ENCODE assay signal across 8 cellular contexts in the genomic region with DNA sequence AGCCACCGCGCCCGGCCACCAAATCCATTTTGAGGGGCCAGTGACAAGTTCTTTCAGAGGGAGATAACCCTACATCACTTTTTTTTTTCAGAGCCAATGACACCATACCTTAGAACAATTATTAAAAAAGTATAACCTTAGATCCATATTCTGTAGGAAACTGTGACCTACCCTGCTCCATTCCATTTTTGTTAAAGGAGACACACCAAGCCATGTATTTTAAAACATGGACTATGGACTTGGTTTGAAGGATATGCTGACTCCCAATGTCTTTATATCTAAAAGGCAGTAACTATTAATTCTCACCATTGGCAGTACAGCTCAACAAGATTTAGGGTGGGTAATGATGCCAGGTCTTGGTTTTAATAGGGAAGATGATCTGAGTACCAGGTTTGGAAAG. TPM values are rescaled to one million over a fixed set of nuclear protein-coding genes. Genes with fewer than 3 reads are reported as not detected.
DNase-seq lines count a peak whose midpoint lies in the region; ATAC-seq and TF ChIP-seq lines count a peak whose summit lies in the region.

No MANE protein-coding gene starts in this region.

- H4K20me1 ChIP-seq in OCI-LY7 (ENCODE audit: insufficient read depth, low read length) (no peaks in the 10 kb centered on the region), osteoblast (ENCODE audit: insufficient read depth, low read length) (peaks cover 12% of the 10 kb centered on the region)

- H3K79me2 ChIP-seq in OCI-LY7 (ENCODE audit: insufficient read depth, low read depth, low read length) (peaks cover 22% of the 10 kb centered on the region), osteoblast (ENCODE audit: insufficient read depth, low read length) (peaks cover 45% of the 10 kb centered on the region)

- peaks cover 28 to 67% (median 51%) of the 10 kb centered on the region in 4 donors for H3K4me1 Mint-ChIP-seq in CD4-positive, alpha-beta memory T cell

- H2AFZ ChIP-seq in OCI-LY7 (ENCODE audit: low read length), result no peak overlapping the region
- H2AFZ ChIP-seq in osteoblast (ENCODE audit: low read length), result no peak overlapping the region

- no peaks in the 10 kb centered on the region for H3K27me3 Mint-ChIP-seq in CD4-positive, alpha-beta memory T cell

- no peak for DNase-seq in CD4-positive, alpha-beta memory T cell
- DNase-seq in OCI-LY7 (ENCODE audit: low spot score) (no peak), epithelial cell of esophagus (ENCODE audit: low read depth) (no peak), osteoblast (ENCODE audit: insufficient read length, low spot score, missing footprints) (peak; percentile 68), NCI-H2107 treated with DMSO at 0.1 percent for 48 hours (lab: John Stamatoyannopoulos, UW; ENCODE audit: unreplicated experiment) (no peak), SIG-M5 (lab: John Stamatoyannopoulos, UW) (no peak)

- peak overlapping the region; percentile 89 for H3K27ac ChIP-seq in CD4-positive, alpha-beta memory T cell (ENCODE audit: low read depth, low read length)
- H3K27ac ChIP-seq in OCI-LY7 (ENCODE audit: low read depth, low read length, poor library complexity, severe bottlenecking) (no peak overlapping the region), osteoblast (ENCODE audit: low read depth, low read length) (peak overlapping the region; percentile 76)

- H3K9me3 Mint-ChIP-seq in CD4-positive, alpha-beta memory T cell, result peaks cover 0 to 2% (median 0%) of the 10 kb centered on the region in 8 donors

- H3K27ac Mint-ChIP-seq in CD4-positive, alpha-beta memory T cell, result peak overlapping the region; percentile 79 to 97 (median 89)

- H3K27me3 ChIP-seq in CD4-positive, alpha-beta memory T cell (ENCODE audit: insufficient read depth, low read length), result no peaks in the 10 kb centered on the region
- no peaks in the 10 kb centered on the region for H3K27me3 ChIP-seq in osteoblast (ENCODE audit: insufficient read depth, low read length)

- peaks cover 25% of the 10 kb centered on the region for H3K36me3 ChIP-seq in CD4-positive, alpha-beta memory T cell (ENCODE audit: insufficient read depth, low read length)
- peaks cover 36% of the 10 kb centered on the region for H3K36me3 ChIP-seq in OCI-LY7 (ENCODE audit: insufficient read depth, low read length)
- H3K36me3 ChIP-seq in osteoblast (ENCODE audit: insufficient read depth, low read length), result peaks cover 22% of the 10 kb centered on the region

- H3K4me2 ChIP-seq in OCI-LY7 (ENCODE audit: low read length) (peak overlapping the region; percentile 96), osteoblast (ENCODE audit: insufficient read depth, low read length) (peak overlapping the region; percentile 94)

- no peak for ATAC-seq in GM18498 (IDR thresholded peaks at IDR 0.05; ENCODE audit: unreplicated experiment)
- ATAC-seq in HG02798 (IDR thresholded peaks at IDR 0.05; ENCODE audit: poor library complexity, unreplicated experiment), result no peak

- H3K9me2 ChIP-seq in OCI-LY7 (ENCODE audit: insufficient read depth, low read length), result no peaks in the 10 kb centered on the region

- H3K4me3 ChIP-seq in CD4-positive, alpha-beta memory T cell (ENCODE audit: low read length in 2 of 2), result peak overlapping the region in 1 of 2 donors; percentile 54
- H3K4me3 ChIP-seq in OCI-LY7 (ENCODE audit: low read depth, low read length, poor library complexity, severe bottlenecking), result peak overlapping the region; percentile 92
- H3K4me3 ChIP-seq in epithelial cell of esophagus (ENCODE audit: low read length), result peak overlapping the region; percentile 95
- H3K4me3 ChIP-seq in osteoblast (ENCODE audit: insufficient read depth, low read length), result peak overlapping the region; percentile 79

- CTCF ChIA-PET in CD4-positive, alpha-beta memory T cell (lab: Charles Lee; ENCODE audit: partially characterized antibody), result interaction anchor here (0.9 to 8.1 kb wide), 9 partner anchors 11 to 133 kb away, joined by 3 to 77 read pairs (median 4); partner anchors contain the start of genes POU2F2 and ZNF526
- CTCF ChIA-PET in OCI-LY7 (lab: Charles Lee; ENCODE audit: unreplicated experiment), result no interaction called here

- H3K36me3 Mint-ChIP-seq in CD4-positive, alpha-beta memory T cell, result peaks cover 6 to 32% of the 10 kb centered on the region in 2 donors

- H3K4me3 Mint-ChIP-seq in CD4-positive, alpha-beta memory T cell, result peak overlapping the region; percentile 82 to 91 (median 87)

- POLR2A ChIA-PET in CD4-positive, alpha-beta memory T cell (lab: Charles Lee; ENCODE audit: partially characterized antibody), result interaction anchor here (1.3 to 9.0 kb wide), 9 partner anchors 9 to 108 kb away, joined by 4 to 139 read pairs (median 22); partner anchors contain the start of genes CIC, DEDD2, ERF and POU2F2
- POLR2A ChIA-PET in OCI-LY7 (lab: Charles Lee), result no interaction called here

- TSS peak; percentile 39 for BruUV-seq in OCI-LY7 (replicated peaks; lab: Mats Ljungman, UMichigan)

- TF ChIP-seq CTCF in OCI-LY7 (conservative IDR thresholded peaks at IDR 0.05; ENCODE audit: low read length) (no peak), epithelial cell of esophagus (IDR thresholded peaks at IDR 0.05; ENCODE audit: insufficient read depth, low read depth, low read length, missing control alignments) (no peak), osteoblast (IDR thresholded peaks at IDR 0.05; ENCODE audit: extremely low read depth, low read depth, low read length) (no peak)

- intact Hi-C loops in CD4-positive, alpha-beta memory T cell (cut with micrococcal nuclease), result loop anchor here (5.0 kb wide), 1 partner anchor 181 kb away; no protein-coding TSS in a partner anchor
- intact Hi-C loops in OCI-LY7 (cut with micrococcal nuclease; ENCODE audit: unreplicated experiment), result no loop called here

- H3K9me3 ChIP-seq in CD4-positive, alpha-beta memory T cell (ENCODE audit: control insufficient read depth in 1 of 2, low read length in 2 of 2), result no peaks in the 10 kb centered on the region
- H3K9me3 ChIP-seq in OCI-LY7 (ENCODE audit: low read length) (no peaks in the 10 kb centered on the region), osteoblast (ENCODE audit: low read depth, low read length) (no peaks in the 10 kb centered on the region)

- peaks cover 50% of the 10 kb centered on the region for H3K4me1 ChIP-seq in CD4-positive, alpha-beta memory T cell (ENCODE audit: insufficient read depth, low read length)
- H3K4me1 ChIP-seq in OCI-LY7 (ENCODE audit: insufficient read depth, low read length, poor library complexity, severe bottlenecking) (peaks cover 27% of the 10 kb centered on the region), osteoblast (ENCODE audit: insufficient read depth, low read length) (peaks cover 30% of the 10 kb centered on the region)

RNA-seq across cellular contexts. Expression of gene GSK3A, which starts 1.1 kb away (rescaled TPM):
- 10 to 100 TPM; 36.4 to 38.9 TPM for total RNA-seq in CD4-positive, alpha-beta memory T cell
- polyA plus RNA-seq in CD4-positive, alpha-beta memory T cell, result 10 to 100 TPM; 10.0 to 23.6 TPM
- 20.9 and 23.6 TPM in 2 replicates for total RNA-seq in OCI-LY7 (2014; rRNA removed; shearing (Covaris generic))
- total RNA-seq in OCI-LY7 (2022), result 29.2 and 33.7 TPM in 2 replicates
- total RNA-seq in osteoblast, result 16.2 and 18.1 TPM in 2 replicates

RNA-seq across cellular contexts. Expression of gene ERF, which starts 13.6 kb away (rescaled TPM):
- 10 to 100 TPM; 38.5 to 39.9 TPM for total RNA-seq in CD4-positive, alpha-beta memory T cell
- 1 to 10 TPM; 2.7 to 3.7 TPM for polyA plus RNA-seq in CD4-positive, alpha-beta memory T cell
- total RNA-seq in OCI-LY7 (2014; rRNA removed; shearing (Covaris generic)), result 22.1 and 26.7 TPM in 2 replicates
- 33.5 and 36.6 TPM in 2 replicates for total RNA-seq in OCI-LY7 (2022)
- total RNA-seq in osteoblast, result 31.8 and 44.8 TPM in 2 replicates

RNA-seq across cellular contexts. Expression of gene ZNF526, which starts 21.2 kb away (rescaled TPM):
- total RNA-seq in CD4-positive, alpha-beta memory T cell, result 10 to 100 TPM; 26.7 to 28.8 TPM
- 10 to 100 TPM in 1 of 2 donors, 1 to 10 TPM in 1; 2.3 to 10.2 TPM for polyA plus RNA-seq in CD4-positive, alpha-beta memory T cell
- 8.4 and 9.0 TPM in 2 replicates for total RNA-seq in OCI-LY7 (2014; rRNA removed; shearing (Covaris generic))
- total RNA-seq in OCI-LY7 (2022) (12.7 and 14.8 TPM in 2 replicates), osteoblast (11.5 and 11.9 TPM in 2 replicates)

RNA-seq across cellular contexts. Expression of gene DEDD2, which starts 23.8 kb away (rescaled TPM):
- total RNA-seq in CD4-positive, alpha-beta memory T cell, result 10 to 100 TPM; 68.4 to 71.5 TPM
- polyA plus RNA-seq in CD4-positive, alpha-beta memory T cell, result 100 to 1,000 TPM; 141 to 162 TPM
- total RNA-seq in OCI-LY7 (2014; rRNA removed; shearing (Covaris generic)), result 29.6 and 41.9 TPM in 2 replicates
- 15.5 and 18.6 TPM in 2 replicates for total RNA-seq in OCI-LY7 (2022)
- 19.9 and 26.2 TPM in 2 replicates for total RNA-seq in osteoblast

RNA-seq across cellular contexts. Expression of gene CIC, which starts 27.8 kb away (rescaled TPM):
- total RNA-seq in CD4-positive, alpha-beta memory T cell, result 10 to 100 TPM; 81.6 to 82.6 TPM
- 1 to 10 TPM in 1 of 2 donors, not detected in 1; 3.5 TPM for polyA plus RNA-seq in CD4-positive, alpha-beta memory T cell
- 20.7 and 26.8 TPM in 2 replicates for total RNA-seq in OCI-LY7 (2014; rRNA removed; shearing (Covaris generic))
- total RNA-seq in OCI-LY7 (2022), result 48.2 and 59.3 TPM in 2 replicates
- total RNA-seq in osteoblast, result 33.6 and 39.1 TPM in 2 replicates
